Comparison of ENCODE assay signal across 1 cellular context in genomic region chr2:202807431-202808138, GRCh38.
TF ChIP-seq lines count a peak whose summit lies in the region.

No MANE protein-coding gene starts in this region.

TF ChIP-seq in HCT116, 20 proteins besides CTCF, POLR2A, EP300 and RAD21:
- TF ChIP-seq, protein P1, sequence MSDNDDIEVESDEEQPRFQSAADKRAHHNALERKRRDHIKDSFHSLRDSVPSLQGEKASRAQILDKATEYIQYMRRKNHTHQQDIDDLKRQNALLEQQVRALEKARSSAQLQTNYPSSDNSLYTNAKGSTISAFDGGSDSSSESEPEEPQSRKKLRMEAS (IDR thresholded peaks at IDR 0.05): peak; percentile 48; the same call in 1 of the 2 replicates
- TF ChIP-seq CBX3 (IDR thresholded peaks at IDR 0.05; ENCODE audit: low read depth): 0 out of 2 replicates have a peak, but pooled peaks have one; percentile 34
TF ChIP-seq in HCT116: peak in this region for 2; not testable (repeated sequence) for 18.
